Comparison of ENCODE assay signal across 6 cellular contexts in the genomic region with DNA sequence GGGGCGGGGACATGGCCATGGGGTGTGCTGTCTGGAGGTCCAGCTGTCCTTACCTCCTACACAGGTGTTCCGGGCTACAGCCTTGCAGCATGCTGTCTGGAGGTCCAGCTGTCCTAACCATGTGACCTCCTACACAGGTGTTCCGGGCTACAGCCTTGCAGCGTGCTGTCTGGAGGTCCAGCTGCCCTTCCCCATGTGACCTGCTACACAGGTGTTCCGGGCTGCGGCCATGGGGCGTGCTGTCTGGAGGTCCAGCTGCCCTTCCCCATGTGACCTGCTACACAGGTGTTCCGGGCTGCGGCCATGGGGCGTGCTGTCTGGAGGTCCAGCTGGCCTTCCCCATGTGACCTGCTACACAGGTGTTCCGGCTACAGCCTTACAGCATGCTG.
DNase-seq lines count a peak whose midpoint lies in the region; ATAC-seq, FAIRE-seq and TF ChIP-seq lines count a peak whose summit lies in the region.
"Not testable (repeated sequence)": the region's sequence is repeated elsewhere in the genome, so short reads cannot be mapped to it uniquely, and the experiment has no call there.

No MANE protein-coding gene starts in this region.

- H3K27ac Mint-ChIP-seq in CD8-positive, alpha-beta memory T cell: not testable (repeated sequence)

- CTCF ChIA-PET in CD8-positive, alpha-beta memory T cell (lab: Charles Lee): not testable (repeated sequence)

- WGBS in pancreas, 2 donors: 54 to 55% methylated on average over 7 to 11 of the region's 11 CpGs

- H3K27ac ChIP-seq in CD8-positive, alpha-beta memory T cell (ENCODE audit: low read depth, low read length): peak overlapping the region; percentile 73
- H3K27ac ChIP-seq in pancreas: not testable (repeated sequence)

- H3K4me3 Mint-ChIP-seq in CD8-positive, alpha-beta memory T cell: not testable (repeated sequence)

- not testable (repeated sequence) for H3K36me3 Mint-ChIP-seq in CD8-positive, alpha-beta memory T cell

- POLR2A ChIA-PET in CD8-positive, alpha-beta memory T cell (lab: Charles Lee): not testable (repeated sequence)

- H3K36me3 ChIP-seq in CD8-positive, alpha-beta memory T cell (ENCODE audit: insufficient read depth, low read length); bronchial epithelial cell (ENCODE audit: control insufficient read depth, insufficient read depth, low read length); mucosa of descending colon (ENCODE audit: low read depth); pancreas: not testable (repeated sequence)

- TF ChIP-seq CTCF in bronchial epithelial cell (IDR thresholded peaks at IDR 0.05; ENCODE audit: insufficient read depth, low read length, severe bottlenecking); mucosa of descending colon (IDR thresholded peaks at IDR 0.05); pancreas (IDR thresholded peaks at IDR 0.05): not testable (repeated sequence)

- FAIRE-seq in bronchial epithelial cell (lab: Jason Lieb, UNC): peak; percentile 88
- FAIRE-seq in pancreas (lab: Jason Lieb, UNC): not testable (repeated sequence)

- H3K9me3 Mint-ChIP-seq in CD8-positive, alpha-beta memory T cell: not testable (repeated sequence)

- DNase-seq in CD8-positive, alpha-beta memory T cell; bronchial epithelial cell (ENCODE audit: low read depth): not testable (repeated sequence)
- DNase-seq in NCI-H748 (lab: John Stamatoyannopoulos, UW; ENCODE audit: unreplicated experiment): peak; percentile 57
- peak; percentile 64 for DNase-seq in RPMI8226
- DNase-seq in mucosa of descending colon: peak in 2 of 3 donors; percentile 56 to 69
- peak in 3 of 6 donors; percentile 18 to 47 (median 34) for DNase-seq in pancreas

- H3K4me1 ChIP-seq in CD8-positive, alpha-beta memory T cell (ENCODE audit: insufficient read depth, low read length); mucosa of descending colon (ENCODE audit: low read depth); pancreas: not testable (repeated sequence)

- H3K27me3 ChIP-seq in CD8-positive, alpha-beta memory T cell (ENCODE audit: insufficient read depth, low read length, poor library complexity, severe bottlenecking); bronchial epithelial cell (ENCODE audit: control insufficient read depth, insufficient read depth, low read length); pancreas: not testable (repeated sequence)

- not testable (repeated sequence) for H3K4me1 Mint-ChIP-seq in CD8-positive, alpha-beta memory T cell

- not testable (repeated sequence) for H3K27me3 Mint-ChIP-seq in CD8-positive, alpha-beta memory T cell

- not testable (repeated sequence) for H3K9me3 ChIP-seq in CD8-positive, alpha-beta memory T cell (ENCODE audit: low read length); mucosa of descending colon; pancreas

- not testable (repeated sequence) for H3K4me3 ChIP-seq in CD8-positive, alpha-beta memory T cell (ENCODE audit: low read length); bronchial epithelial cell (ENCODE audit: low read depth, low read length); mucosa of descending colon; pancreas

- intact Hi-C loops in mucosa of descending colon (cut with DNase I, micrococcal nuclease); pancreas (cut with DNase I): not testable (repeated sequence)

- ATAC-seq in mucosa of descending colon (peak; percentile 54), pancreas (peak in 3 of 4 donors; percentile 17 to 64 (median 55))
